ENCODE assay signal across 13 cellular contexts in genomic region chr3:72960812-72961518, GRCh38. TPM values are rescaled to one million over a fixed set of nuclear protein-coding genes. Genes with fewer than 3 reads are reported as not detected.
DNase-seq lines count a peak whose midpoint lies in the region; ATAC-seq and TF ChIP-seq lines count a peak whose summit lies in the region.
"Had no signal": no experiment of that assay in that cellular context is flagged by ENCODE, and none has a peak within 500 bp of the region (broad histone marks: within the 10 kb centered on the region; RNA-seq: fewer than 3 reads in every experiment).

No MANE protein-coding gene starts in this region.

- intact Hi-C loops in lower leg skin (cut with DNase I; ENCODE audit: low total_unique reads), result no loop called here

- DNase-seq in AG09309 (ENCODE audit: low read depth) (peak; percentile 37), GM12865 (ENCODE audit: low read depth) (peak; percentile 63), chondrocyte (ENCODE audit: low spot score) (no peak), lower leg skin (ENCODE audit: low spot score in 2 of 2) (peak; percentile 36 to 53), osteocyte (ENCODE audit: extremely low spot score, unreplicated experiment) (no peak)
- DNase-seq: effector memory CD4-positive, alpha-beta T cell; NCI-H1048; occipital lobe had no signal

- H3K4me3 Mint-ChIP-seq in chondrocyte (ENCODE audit: unreplicated experiment) (no peak overlapping the region), osteocyte (ENCODE audit: unreplicated experiment) (no peak overlapping the region)

- H3K36me3 Mint-ChIP-seq in chondrocyte (ENCODE audit: low read depth) (peaks cover 19% of the 10 kb centered on the region), osteocyte (ENCODE audit: unreplicated experiment) (no peaks in the 10 kb centered on the region)

- TF ChIP-seq CTCF in AG09309 (IDR thresholded peaks at IDR 0.05; ENCODE audit: control insufficient read depth, insufficient read depth, low read depth, low read length, missing control alignments) (no peak), GM12865 (IDR thresholded peaks at IDR 0.05; ENCODE audit: insufficient read depth, low read depth, low read length, missing control alignments) (no peak), chondrocyte (IDR thresholded peaks at IDR 0.05) (no peak), lower leg skin (IDR thresholded peaks at IDR 0.05) (no peak), osteocyte (IDR thresholded peaks at IDR 0.05) (no peak)

- H3K4me1 Mint-ChIP-seq in chondrocyte (ENCODE audit: low read depth) (peaks cover 9% of the 10 kb centered on the region), osteocyte (ENCODE audit: unreplicated experiment) (peaks cover 5% of the 10 kb centered on the region)

- ATAC-seq in GM19351 (IDR thresholded peaks at IDR 0.05; ENCODE audit: unreplicated experiment) (no peak), HG02970 (IDR thresholded peaks at IDR 0.05; ENCODE audit: low FRiP score, unreplicated experiment) (no peak), esophagus mucosa (no peak)

- WGBS in lower leg skin, 2 donors, result 49 to 52% methylated on average over 7 of the region's 7 CpGs

- H3K27me3 Mint-ChIP-seq in chondrocyte (ENCODE audit: low read depth), result no peaks in the 10 kb centered on the region
- no peaks in the 10 kb centered on the region for H3K27me3 Mint-ChIP-seq in osteocyte (ENCODE audit: unreplicated experiment)

- peak overlapping the region; percentile 28 for H3K27ac Mint-ChIP-seq in chondrocyte (ENCODE audit: unreplicated experiment)
- no peak overlapping the region for H3K27ac Mint-ChIP-seq in osteocyte (ENCODE audit: unreplicated experiment)

- H3K9me3 Mint-ChIP-seq in chondrocyte (ENCODE audit: low read depth) (no peaks in the 10 kb centered on the region), osteocyte (ENCODE audit: unreplicated experiment) (no peaks in the 10 kb centered on the region)

- no peak for TF ChIP-seq POLR2A in lower leg skin (IDR thresholded peaks at IDR 0.05)

- H3K4me3 ChIP-seq in AG09309 (ENCODE audit: control insufficient read depth, low read depth, low read length) (no peak overlapping the region), GM12865 (ENCODE audit: low read depth, low read length) (no peak overlapping the region), lower leg skin (ENCODE audit: low read depth, poor library complexity, severe bottlenecking) (no peak overlapping the region)
- H3K4me3 ChIP-seq: HAP-1, upper lobe of left lung had no signal

RNA-seq across cellular contexts. Expression of gene PPP4R2, which starts 35.6 kb away (rescaled TPM):
- total RNA-seq in chondrocyte (63.5 to 78.4 TPM (median 70.0 TPM) in 3 replicates), lower leg skin (10 to 100 TPM; 29.3 to 34.9 (median 30.7) TPM), esophagus mucosa (44.5 TPM), osteocyte (61.6 and 62.8 TPM in 2 replicates)

Comparison
In these comparisons a context has a peak if more than half of its experiments do, and no peak if none do; other contexts are left out.
1. DNase-seq: peak in AG09309 (single experiment), GM12865 (single experiment) and lower leg skin (2 of 2); none in chondrocyte (single experiment) and osteocyte (single experiment).